ENCODE assay signal across 14 cellular contexts in the genomic region with DNA sequence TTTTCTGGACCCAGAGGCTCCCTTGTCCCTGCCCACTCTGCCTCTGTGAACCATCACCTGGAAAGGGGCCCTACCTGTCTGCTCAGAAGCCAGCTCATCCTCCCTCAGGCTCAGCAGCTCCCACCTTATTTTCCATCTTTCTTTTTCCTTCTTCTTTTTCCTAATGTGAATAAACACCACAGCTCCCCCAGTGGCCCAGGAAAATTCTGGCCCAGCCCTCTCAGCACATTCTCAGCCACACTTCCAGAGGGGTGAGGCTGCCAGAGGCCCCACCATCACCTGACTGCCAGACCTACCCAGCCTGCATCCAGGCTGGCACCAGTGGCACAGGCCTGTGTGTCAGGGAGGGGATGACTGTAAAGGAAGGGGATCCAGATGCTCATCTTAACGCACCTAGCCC. TPM values are rescaled to one million over a fixed set of nuclear protein-coding genes. Genes with fewer than 3 reads are reported as not detected.
DNase-seq lines count a peak whose midpoint lies in the region; ATAC-seq and TF ChIP-seq lines count a peak whose summit lies in the region.
"Had no signal": no experiment of that assay in that cellular context is flagged by ENCODE, and none has a peak within 500 bp of the region (broad histone marks: within the 10 kb centered on the region; RNA-seq: fewer than 3 reads in every experiment).

No MANE protein-coding gene starts in this region.

- peak; percentile 14 for TF ChIP-seq CTCF in foreskin fibroblast (IDR thresholded peaks at IDR 0.05; ENCODE audit: low read depth, low read length)
- TF ChIP-seq CTCF in adrenal gland (IDR thresholded peaks at IDR 0.05) = no peak
- TF ChIP-seq CTCF in upper lobe of left lung (IDR thresholded peaks at IDR 0.05) = no peak

- WGBS in adrenal gland, 4 donors = 78 to 93% (median 91%) methylated on average over 1 of the region's 1 CpG
- 82 to 100% methylated on average over 1 of the region's 1 CpG for WGBS in upper lobe of left lung, 2 donors

- H3K9me3 Mint-ChIP-seq in T-helper 2 cell treated with Interferon-gamma antibody and Interleukin-4, amounts not matched to agents 5 μg/mL and 100 μg/mL, for 36 hours = no peaks in the 10 kb centered on the region
- H3K9me3 Mint-ChIP-seq in stimulated activated memory B cell treated with anti-CD40 and anti-IgM and Interleukin-4, amounts not matched to agents 10 μg/mL and 1 μg/mL and 100 μg/mL, for 72 hours = no peaks in the 10 kb centered on the region
- H3K9me3 Mint-ChIP-seq: activated CD4-positive, alpha-beta T cell treated with anti-CD3 and anti-CD28 coated beads, Interleukin-2, amount 10 ng/mL, durations not matched to agents 24 days and 14 days; IgD-negative memory B cell had no signal

- peaks cover 6% of the 10 kb centered on the region for H3K4me1 Mint-ChIP-seq in T-helper 2 cell treated with Interferon-gamma antibody and Interleukin-4, amounts not matched to agents 5 μg/mL and 100 μg/mL, for 36 hours (ENCODE audit: low read depth)
- peaks cover 11% of the 10 kb centered on the region for H3K4me1 Mint-ChIP-seq in T-helper 17 cell
- H3K4me1 Mint-ChIP-seq in stimulated activated memory B cell treated with anti-CD40 and anti-IgM and Interleukin-4, amounts not matched to agents 10 μg/mL and 1 μg/mL and 100 μg/mL, for 72 hours = no peaks in the 10 kb centered on the region

- no peak overlapping the region for H3K27ac ChIP-seq in adrenal gland
- H3K27ac ChIP-seq in upper lobe of left lung = no peak overlapping the region

- no peak overlapping the region for H3K4me3 Mint-ChIP-seq in T-helper 2 cell treated with Interferon-gamma antibody and Interleukin-4, amounts not matched to agents 5 μg/mL and 100 μg/mL, for 36 hours
- H3K4me3 Mint-ChIP-seq in T-helper 17 cell = no peak overlapping the region
- H3K4me3 Mint-ChIP-seq in stimulated activated memory B cell treated with anti-CD40 and anti-IgM and Interleukin-4, amounts not matched to agents 10 μg/mL and 1 μg/mL and 100 μg/mL, for 72 hours = no peak overlapping the region
- H3K4me3 Mint-ChIP-seq: activated CD4-positive, alpha-beta T cell treated with anti-CD3 and anti-CD28 coated beads, Interleukin-2, amount 10 ng/mL, durations not matched to agents 24 days and 14 days had no signal

- H3K27me3 ChIP-seq in adrenal gland (no peaks in the 10 kb centered on the region), upper lobe of left lung (no peaks in the 10 kb centered on the region)

- H3K4me1 ChIP-seq in adrenal gland (replicated peaks in 1 of 2) = no peaks in the 10 kb centered on the region
- peaks cover 0 to 4% (median 0%) of the 10 kb centered on the region in 4 donors for H3K4me1 ChIP-seq in upper lobe of left lung
- H3K4me1 ChIP-seq: HAP-1 had no signal

- no peaks in the 10 kb centered on the region for H3K36me3 ChIP-seq in adrenal gland (replicated peaks in 1 of 2)
- no peaks in the 10 kb centered on the region for H3K36me3 ChIP-seq in upper lobe of left lung
- H3K36me3 ChIP-seq: HAP-1 had no signal

- DNase-seq in T-helper 2 cell treated with Interferon-gamma antibody and Interleukin-4, amounts not matched to agents 5 μg/mL and 100 μg/mL, for 36 hours (ENCODE audit: low spot score) = no peak
- DNase-seq in T-helper 2 cell (no peak), T-helper 17 cell (no peak), foreskin fibroblast (peak in 1 of 2 donors; percentile 43), adrenal gland (no peak), upper lobe of left lung (no peak)
- no peak for DNase-seq in activated CD4-positive, alpha-beta T cell treated with anti-CD3 and anti-CD28 coated beads, Interleukin-2, amount 50 U/mL, for 4 hours
- DNase-seq: activated CD4-positive, alpha-beta T cell treated with anti-CD3 and anti-CD28 coated beads, Interleukin-2, amount 10 ng/mL, durations not matched to agents 24 days and 14 days; activated effector memory CD4-positive, alpha-beta T cell treated with anti-CD3 and anti-CD28 coated beads, Interleukin-2, amount 50 U/mL, for 16 hours; cerebellar nuclear complex; DMS79 had no signal

- no peaks in the 10 kb centered on the region for H3K36me3 Mint-ChIP-seq in T-helper 2 cell treated with Interferon-gamma antibody and Interleukin-4, amounts not matched to agents 5 μg/mL and 100 μg/mL, for 36 hours (ENCODE audit: low read depth)
- H3K36me3 Mint-ChIP-seq in T-helper 17 cell (ENCODE audit: low read depth) = no peaks in the 10 kb centered on the region
- H3K36me3 Mint-ChIP-seq in stimulated activated memory B cell treated with anti-CD40 and anti-IgM and Interleukin-4, amounts not matched to agents 10 μg/mL and 1 μg/mL and 100 μg/mL, for 72 hours = no peaks in the 10 kb centered on the region

- no peak for TF ChIP-seq EP300 in upper lobe of left lung (IDR thresholded peaks at IDR 0.05)

- H3K9me3 ChIP-seq in T-helper 17 cell (ENCODE audit: control insufficient read depth, low read length, poor library complexity, severe bottlenecking) (no peaks in the 10 kb centered on the region), adrenal gland (replicated peaks in 1 of 3) (no peaks in the 10 kb centered on the region), upper lobe of left lung (no peaks in the 10 kb centered on the region)
- H3K9me3 ChIP-seq: HAP-1 had no signal

- H3K4me3 ChIP-seq in foreskin fibroblast (ENCODE audit: low read depth in 1 of 2, low read length in 2 of 2) = no peak overlapping the region
- H3K4me3 ChIP-seq in adrenal gland = no peak overlapping the region
- H3K4me3 ChIP-seq in upper lobe of left lung = no peak overlapping the region
- H3K4me3 ChIP-seq: HAP-1 had no signal

- ATAC-seq in T-helper 17 cell = no peak
- ATAC-seq in stimulated activated memory B cell treated with anti-CD40 and anti-IgM and Interleukin-4, amounts not matched to agents 10 μg/mL and 1 μg/mL and 100 μg/mL, for 72 hours = no peak
- ATAC-seq in upper lobe of left lung (ENCODE audit: low FRiP score in 2 of 2) = no peak

- peak overlapping the region; percentile 58 for H3K27ac Mint-ChIP-seq in T-helper 2 cell treated with Interferon-gamma antibody and Interleukin-4, amounts not matched to agents 5 μg/mL and 100 μg/mL, for 36 hours
- H3K27ac Mint-ChIP-seq in T-helper 17 cell = peak overlapping the region; percentile 29
- peak overlapping the region; percentile 55 for H3K27ac Mint-ChIP-seq in stimulated activated memory B cell treated with anti-CD40 and anti-IgM and Interleukin-4, amounts not matched to agents 10 μg/mL and 1 μg/mL and 100 μg/mL, for 72 hours
- H3K27ac Mint-ChIP-seq: activated CD4-positive, alpha-beta T cell treated with anti-CD3 and anti-CD28 coated beads, Interleukin-2, amount 10 ng/mL, durations not matched to agents 24 days and 14 days had no signal

- TF ChIP-seq POLR2A in adrenal gland (IDR thresholded peaks at IDR 0.05) = no peak
- TF ChIP-seq POLR2A in upper lobe of left lung (IDR thresholded peaks at IDR 0.05) = no peak

- H3K27me3 Mint-ChIP-seq in T-helper 2 cell treated with Interferon-gamma antibody and Interleukin-4, amounts not matched to agents 5 μg/mL and 100 μg/mL, for 36 hours (ENCODE audit: low read depth) = no peaks in the 10 kb centered on the region
- H3K27me3 Mint-ChIP-seq in T-helper 17 cell = no peaks in the 10 kb centered on the region
- H3K27me3 Mint-ChIP-seq in stimulated activated memory B cell treated with anti-CD40 and anti-IgM and Interleukin-4, amounts not matched to agents 10 μg/mL and 1 μg/mL and 100 μg/mL, for 72 hours = no peaks in the 10 kb centered on the region
- H3K27me3 Mint-ChIP-seq: activated CD4-positive, alpha-beta T cell treated with anti-CD3 and anti-CD28 coated beads, Interleukin-2, amount 10 ng/mL, durations not matched to agents 24 days and 14 days; IgD-negative memory B cell had no signal

- intact Hi-C loops in adrenal gland (cut with DNase I) = no loop called here

RNA-seq across cellular contexts. Expression of gene ZFHX2, which starts 23.0 kb away (rescaled TPM):
- total RNA-seq in T-helper 17 cell (under 1 TPM; 0.16 to 0.27 TPM), adrenal gland (1 to 10 TPM in 6 of 8 donors, under 1 TPM in 2; 0.54 to 4.2 (median 2.4) TPM), upper lobe of left lung (1 to 10 TPM; 1.7 to 6.3 (median 3.0) TPM)
- 1 to 10 TPM; 2.1 to 9.7 (median 2.5) TPM for polyA plus RNA-seq in adrenal gland

RNA-seq across cellular contexts. Expression of gene THTPA, which starts 27.5 kb away (rescaled TPM):
- 10 to 100 TPM in 1 of 2 donors, 1 to 10 TPM in 1; 10.0 to 13.6 TPM for total RNA-seq in T-helper 17 cell
- total RNA-seq in adrenal gland = 10 to 100 TPM; 21.2 to 41.7 (median 32.6) TPM
- polyA plus RNA-seq in adrenal gland = 10 to 100 TPM; 11.5 to 26.5 (median 21.4) TPM
- 10 to 100 TPM; 16.7 to 27.2 (median 20.4) TPM for total RNA-seq in upper lobe of left lung

RNA-seq across cellular contexts. Expression of gene AP1G2, which starts 39.0 kb away (rescaled TPM):
- total RNA-seq in T-helper 17 cell (100 to 1,000 TPM; 268 to 313 TPM), adrenal gland (100 to 1,000 TPM in 2 of 8 donors, 10 to 100 TPM in 6; 35.2 to 142 (median 79.5) TPM), upper lobe of left lung (100 to 1,000 TPM in 5 of 6 donors, 10 to 100 TPM in 1; 73.9 to 418 (median 140) TPM)
- 100 to 1,000 TPM in 2 of 3 donors, 10 to 100 TPM in 1; 27.9 to 587 (median 285) TPM for polyA plus RNA-seq in adrenal gland

RNA-seq across cellular contexts. Expression of gene JPH4, which starts 50.0 kb away (rescaled TPM):
- total RNA-seq in T-helper 17 cell (not detected), adrenal gland (10 to 100 TPM in 1 of 8 donors, 1 to 10 TPM in 6, under 1 TPM in 1; 0.42 to 11.1 (median 3.0) TPM), upper lobe of left lung (1 to 10 TPM in 5 of 6 donors, under 1 TPM in 1; 0.69 to 6.5 (median 2.5) TPM)
- polyA plus RNA-seq in adrenal gland = 10 to 100 TPM in 1 of 3 donors, 1 to 10 TPM in 2; 5.9 to 35.8 (median 9.4) TPM
- total RNA-seq: activated CD4-positive, alpha-beta T cell treated with anti-CD3 and anti-CD28 coated beads, Interleukin-2, amount 10 ng/mL, durations not matched to agents 24 days and 14 days had no signal

RNA-seq across cellular contexts. Expression of gene NGDN, which starts 59.1 kb away (rescaled TPM):
- total RNA-seq in T-helper 17 cell (100 to 1,000 TPM in 1 of 2 donors, 10 to 100 TPM in 1; 97.6 to 120 TPM), adrenal gland (10 to 100 TPM; 24.4 to 43.1 (median 32.9) TPM), upper lobe of left lung (10 to 100 TPM; 25.4 to 42.6 (median 35.5) TPM)
- polyA plus RNA-seq in adrenal gland = 10 to 100 TPM; 32.1 to 57.8 (median 40.5) TPM
